8 cellular contexts compared by ENCODE assay signal in the genomic region with DNA sequence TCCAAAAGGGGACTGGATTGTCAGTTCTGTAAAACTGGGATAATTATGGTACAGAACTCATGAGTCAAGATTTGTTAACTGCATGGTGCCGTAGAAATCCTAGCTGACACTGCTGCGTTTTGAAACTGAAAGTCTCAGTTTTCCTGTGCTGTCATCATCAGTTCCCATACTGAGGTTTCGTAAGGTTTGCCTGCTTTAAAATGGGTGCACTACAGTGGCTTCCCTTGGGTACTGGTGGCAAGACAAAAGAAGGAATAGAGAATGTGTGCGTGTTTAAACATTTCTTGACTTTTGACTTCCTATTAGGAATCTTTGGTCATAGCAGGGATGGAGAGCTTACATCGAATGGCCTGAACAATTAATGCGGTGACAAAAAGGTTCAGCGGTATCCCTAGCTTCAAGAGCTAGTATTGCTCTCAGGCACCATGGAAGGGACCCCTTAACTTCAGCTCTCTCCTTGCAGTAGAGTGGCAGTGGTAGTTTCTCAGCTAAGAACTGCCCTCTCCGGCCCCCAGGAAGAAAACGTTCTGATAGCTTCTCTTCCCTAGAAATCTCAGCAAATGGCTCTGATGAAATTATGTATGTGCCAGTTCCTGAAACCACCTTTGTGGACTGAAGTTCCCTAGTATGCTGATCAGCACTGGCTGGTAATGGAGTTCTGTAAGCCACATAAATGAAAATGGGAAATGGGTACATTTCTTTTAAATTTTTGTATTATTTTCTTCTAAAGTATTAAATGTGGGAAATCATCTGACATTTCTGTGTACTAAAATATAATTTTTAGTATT. TPM values are rescaled to one million over a fixed set of nuclear protein-coding genes. Genes with fewer than 3 reads are reported as not detected.
DNase-seq lines count a peak whose midpoint lies in the region; ATAC-seq and TF ChIP-seq lines count a peak whose summit lies in the region.

No MANE protein-coding gene starts in this region.

- no peak overlapping the region for H3K4me3 ChIP-seq in left lung

- TF ChIP-seq CTCF in GM10248 (IDR thresholded peaks at IDR 0.05; ENCODE audit: control extremely low read depth, extremely low read depth, low read depth, missing control alignments) = no peak
- TF ChIP-seq CTCF in left lung (IDR thresholded peaks at IDR 0.05) = no peak

- no peaks in the 10 kb centered on the region for H3K9me3 ChIP-seq in left lung

- peak overlapping the region in 1 of 2 donors; percentile 39 for H3K27ac ChIP-seq in left lung

- intact Hi-C loops in left lung (cut with DNase I) = no loop called here

- H3K27me3 ChIP-seq in left lung = no peaks in the 10 kb centered on the region

- ATAC-seq in GM21737 (IDR thresholded peaks at IDR 0.05; ENCODE audit: unreplicated experiment) (peak; percentile 94), left lung (peak; percentile 79), SK-N-SH treated with all-trans-retinoic acid at 6 μM for 48 hours (no peak), HG03280 (IDR thresholded peaks at IDR 0.05; ENCODE audit: unreplicated experiment) (no peak)

- H3K36me3 ChIP-seq in left lung = no peaks in the 10 kb centered on the region

- POLR2A ChIA-PET in GM10248 (lab: Yijun Ruan, JAX) = interaction anchor here (0.6 kb wide), 1 partner anchor 1432 kb away, joined by 3 read pairs; no protein-coding TSS in a partner anchor

- DNase-seq in GM10248 (ENCODE audit: extremely low spot score) (peak; percentile 25), NOMO-1 treated with DMSO at 0.1 percent for 48 hours (lab: John Stamatoyannopoulos, UW; ENCODE audit: unreplicated experiment) (peak; percentile 82), left lung (no peak), hippocampal formation (lab: John Stamatoyannopoulos, UW) (no peak)
- no peak for DNase-seq in stimulated activated naive CD4-positive, alpha-beta T cell treated with Interleukin-2 at 50 U/mL for 16 hours (lab: John Stamatoyannopoulos, UW)

- CTCF ChIA-PET in GM10248 (lab: Yijun Ruan, JAX) = interaction anchor here (0.9 to 1.2 kb wide), 5 partner anchors 11 to 32 kb away, joined by 3 read pairs; no protein-coding TSS in a partner anchor

- peaks cover 0 to 35% of the 10 kb centered on the region in 2 donors for H3K4me1 ChIP-seq in left lung

TF ChIP-seq in SK-N-SH treated with all-trans-retinoic acid at 6 μM for 48 hours, 23 proteins besides CTCF, POLR2A, EP300 and RAD21:
- TF ChIP-seq ZC3H10 (CRISPR knock-in tag; IDR thresholded peaks at IDR 0.05) (no peak), RARB (CRISPR knock-in tag; IDR thresholded peaks at IDR 0.05) (no peak), ARNTL (CRISPR knock-in tag; IDR thresholded peaks at IDR 0.05; ENCODE audit: borderline replicate concordance, low read depth) (no peak), ZFP30 (CRISPR knock-in tag; IDR thresholded peaks at IDR 0.05) (no peak), BACH2 (CRISPR knock-in tag; IDR thresholded peaks at IDR 0.05; ENCODE audit: borderline replicate concordance) (no peak), SNAI2 (CRISPR knock-in tag; IDR thresholded peaks at IDR 0.05) (no peak), TOX (CRISPR knock-in tag; IDR thresholded peaks at IDR 0.05; ENCODE audit: borderline replicate concordance) (no peak), GLIS3 (CRISPR knock-in tag; IDR thresholded peaks at IDR 0.05) (no peak)
- TF ChIP-seq, protein P1, sequence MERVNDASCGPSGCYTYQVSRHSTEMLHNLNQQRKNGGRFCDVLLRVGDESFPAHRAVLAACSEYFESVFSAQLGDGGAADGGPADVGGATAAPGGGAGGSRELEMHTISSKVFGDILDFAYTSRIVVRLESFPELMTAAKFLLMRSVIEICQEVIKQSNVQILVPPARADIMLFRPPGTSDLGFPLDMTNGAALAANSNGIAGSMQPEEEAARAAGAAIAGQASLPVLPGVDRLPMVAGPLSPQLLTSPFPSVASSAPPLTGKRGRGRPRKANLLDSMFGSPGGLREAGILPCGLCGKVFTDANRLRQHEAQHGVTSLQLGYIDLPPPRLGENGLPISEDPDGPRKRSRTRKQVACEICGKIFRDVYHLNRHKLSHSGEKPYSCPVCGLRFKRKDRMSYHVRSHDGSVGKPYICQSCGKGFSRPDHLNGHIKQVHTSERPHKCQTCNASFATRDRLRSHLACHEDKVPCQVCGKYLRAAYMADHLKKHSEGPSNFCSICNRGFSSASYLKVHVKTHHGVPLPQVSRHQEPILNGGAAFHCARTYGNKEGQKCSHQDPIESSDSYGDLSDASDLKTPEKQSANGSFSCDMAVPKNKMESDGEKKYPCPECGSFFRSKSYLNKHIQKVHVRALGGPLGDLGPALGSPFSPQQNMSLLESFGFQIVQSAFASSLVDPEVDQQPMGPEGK (CRISPR knock-in tag; IDR thresholded peaks at IDR 0.05; ENCODE audit: borderline replicate concordance) = no peak
- TF ChIP-seq, protein P2, sequence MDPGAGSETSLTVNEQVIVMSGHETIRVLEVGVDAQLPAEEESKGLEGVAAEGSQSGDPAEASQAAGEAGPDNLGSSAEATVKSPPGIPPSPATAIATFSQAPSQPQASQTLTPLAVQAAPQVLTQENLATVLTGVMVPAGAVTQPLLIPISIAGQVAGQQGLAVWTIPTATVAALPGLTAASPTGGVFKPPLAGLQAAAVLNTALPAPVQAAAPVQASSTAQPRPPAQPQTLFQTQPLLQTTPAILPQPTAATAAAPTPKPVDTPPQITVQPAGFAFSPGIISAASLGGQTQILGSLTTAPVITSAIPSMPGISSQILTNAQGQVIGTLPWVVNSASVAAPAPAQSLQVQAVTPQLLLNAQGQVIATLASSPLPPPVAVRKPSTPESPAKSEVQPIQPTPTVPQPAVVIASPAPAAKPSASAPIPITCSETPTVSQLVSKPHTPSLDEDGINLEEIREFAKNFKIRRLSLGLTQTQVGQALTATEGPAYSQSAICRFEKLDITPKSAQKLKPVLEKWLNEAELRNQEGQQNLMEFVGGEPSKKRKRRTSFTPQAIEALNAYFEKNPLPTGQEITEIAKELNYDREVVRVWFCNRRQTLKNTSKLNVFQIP (CRISPR knock-in tag; IDR thresholded peaks at IDR 0.05; ENCODE audit: borderline replicate concordance, low read depth) = no peak
- TF ChIP-seq, protein P3, sequence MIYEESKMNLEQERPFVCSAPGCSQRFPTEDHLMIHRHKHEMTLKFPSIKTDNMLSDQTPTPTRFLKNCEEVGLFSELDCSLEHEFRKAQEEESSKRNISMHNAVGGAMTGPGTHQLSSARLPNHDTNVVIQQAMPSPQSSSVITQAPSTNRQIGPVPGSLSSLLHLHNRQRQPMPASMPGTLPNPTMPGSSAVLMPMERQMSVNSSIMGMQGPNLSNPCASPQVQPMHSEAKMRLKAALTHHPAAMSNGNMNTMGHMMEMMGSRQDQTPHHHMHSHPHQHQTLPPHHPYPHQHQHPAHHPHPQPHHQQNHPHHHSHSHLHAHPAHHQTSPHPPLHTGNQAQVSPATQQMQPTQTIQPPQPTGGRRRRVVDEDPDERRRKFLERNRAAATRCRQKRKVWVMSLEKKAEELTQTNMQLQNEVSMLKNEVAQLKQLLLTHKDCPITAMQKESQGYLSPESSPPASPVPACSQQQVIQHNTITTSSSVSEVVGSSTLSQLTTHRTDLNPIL (CRISPR knock-in tag; IDR thresholded peaks at IDR 0.05; ENCODE audit: low read depth) = no peak

RNA-seq across cellular contexts. Expression of a gene that starts 28.9 kb away (rescaled TPM):
- total RNA-seq in left lung = 10 to 100 TPM; 63.8 to 79.7 TPM

Comparison
In these comparisons a context has a peak if more than half of its experiments do, and no peak if none do; other contexts are left out.
1. DNase-seq: peak in GM10248 (single experiment) and NOMO-1 treated with DMSO at 0.1 percent for 48 hours (single experiment); none in left lung (0 of 2), hippocampal formation (0 of 2) and stimulated activated naive CD4-positive, alpha-beta T cell treated with Interleukin-2 at 50 U/mL for 16 hours (single experiment).
2. ATAC-seq: peak in GM21737 (single experiment) and left lung (single experiment); none in SK-N-SH treated with all-trans-retinoic acid at 6 μM for 48 hours (single experiment) and HG03280 (single experiment).